ENCODE assay signal across 9 cellular contexts in genomic region chr6:137414599-137414998, GRCh38.
DNase-seq lines count a peak whose midpoint lies in the region; ATAC-seq and TF ChIP-seq lines count a peak whose summit lies in the region.
"Had no signal": no experiment of that assay in that cellular context is flagged by ENCODE, and none has a peak within 500 bp of the region (broad histone marks: within the 10 kb centered on the region; RNA-seq: fewer than 3 reads in every experiment).

No MANE protein-coding gene starts in this region.

- peak overlapping the region in 3 of 4 donors; percentile 47 to 54 (median 51) for H3K4me3 ChIP-seq in esophagus muscularis mucosa

- H3K27ac Mint-ChIP-seq in natural killer cell, result peak overlapping the region; percentile 94 to 98

- no peaks in the 10 kb centered on the region for H3K36me3 Mint-ChIP-seq in natural killer cell

- peak overlapping the region; percentile 93 for H3K4me3 Mint-ChIP-seq in natural killer cell

- TF ChIP-seq POLR2A in esophagus muscularis mucosa (IDR thresholded peaks at IDR 0.05; ENCODE audit: low read depth), result no peak

- no peaks in the 10 kb centered on the region for H3K9me3 ChIP-seq in esophagus muscularis mucosa

- 53% methylated on average over 7 of the region's 7 CpGs for WGBS in esophagus muscularis mucosa

- no peaks in the 10 kb centered on the region for H3K27me3 ChIP-seq in esophagus muscularis mucosa

- no peaks in the 10 kb centered on the region for H3K36me3 ChIP-seq in esophagus muscularis mucosa

- TF ChIP-seq CTCF in esophagus muscularis mucosa (IDR thresholded peaks at IDR 0.05) (no peak), natural killer cell (IDR thresholded peaks at IDR 0.05) (no peak)

- H3K27me3 Mint-ChIP-seq in natural killer cell (ENCODE audit: low read depth in 2 of 2), result no peaks in the 10 kb centered on the region

- H3K27ac ChIP-seq in esophagus muscularis mucosa (replicated peaks in 1 of 4), result no peak overlapping the region
- H3K27ac ChIP-seq: HL-60 had no signal

- H3K9me3 Mint-ChIP-seq in natural killer cell, result no peaks in the 10 kb centered on the region

- TF ChIP-seq EP300 in esophagus muscularis mucosa (IDR thresholded peaks at IDR 0.05), result no peak

- DNase-seq in AG20443 (ENCODE audit: low spot score) (peak; percentile 12), HuH-7.5 (ENCODE audit: low spot score) (peak; percentile 3), esophagus muscularis mucosa (ENCODE audit: extremely low spot score) (no peak), natural killer cell (no peak), EL (no peak)

- intact Hi-C loops in esophagus muscularis mucosa (cut with DNase I) (no loop called here), natural killer cell (cut with micrococcal nuclease) (no loop called here)

- H3K4me1 Mint-ChIP-seq in natural killer cell, result peaks cover 20 to 21% of the 10 kb centered on the region in 2 donors

- peaks cover 0 to 11% (median 9%) of the 10 kb centered on the region in 4 donors for H3K4me1 ChIP-seq in esophagus muscularis mucosa

- no peak for ATAC-seq in natural killer cell
- ATAC-seq in GM18520 (IDR thresholded peaks at IDR 0.05; ENCODE audit: unreplicated experiment), result no peak
- ATAC-seq in GM21737 (IDR thresholded peaks at IDR 0.05; ENCODE audit: unreplicated experiment), result no peak
- no peak for ATAC-seq in HG02759 (IDR thresholded peaks at IDR 0.05; ENCODE audit: unreplicated experiment)

Comparison
In these comparisons a context has a peak if more than half of its experiments do, and no peak if none do; other contexts are left out.
1. DNase-seq: peak in AG20443 (single experiment) and HuH-7.5 (single experiment); none in esophagus muscularis mucosa (single experiment), natural killer cell (single experiment) and EL (single experiment).